ENCODE assay signal across 11 cellular contexts in genomic region chr17:81428121-81428515, GRCh38. TPM values are rescaled to one million over a fixed set of nuclear protein-coding genes. Genes with fewer than 3 reads are reported as not detected.
A peak's percentile ranks its signal among the peaks of the same experiment; 100 is the strongest.
DNase-seq lines count a peak whose midpoint lies in the region; ATAC-seq and TF ChIP-seq lines count a peak whose summit lies in the region.
"Had no signal": no experiment of that assay in that cellular context is flagged by ENCODE, and none has a peak within 500 bp of the region (broad histone marks: within the 10 kb centered on the region; RNA-seq: fewer than 3 reads in every experiment).

No MANE protein-coding gene starts in this region.

- H3K4me1 ChIP-seq in left lung: peaks cover 37 to 57% of the 10 kb centered on the region in 2 donors

- no peak overlapping the region for H3K4me3 ChIP-seq in left lung
- H3K4me3 ChIP-seq: right lobe of liver, suprapubic skin had no signal

- intact Hi-C loops in left lung (cut with DNase I): no loop called here

- no peaks in the 10 kb centered on the region for H3K9me3 ChIP-seq in left lung
- H3K9me3 ChIP-seq: right lobe of liver, suprapubic skin had no signal

- ATAC-seq in left lung (peak; percentile 3), GM19455 (IDR thresholded peaks at IDR 0.05; ENCODE audit: unreplicated experiment) (no peak), GM21723 (IDR thresholded peaks at IDR 0.05; ENCODE audit: unreplicated experiment) (no peak)

- DNase-seq in stimulated activated CD4-positive, alpha-beta T cell treated with anti-CD3 and anti-CD28 coated beads, Interleukin-15, amount 100 ng/mL, for 24 hours: peak; percentile 35
- DNase-seq in stimulated activated CD4-positive, alpha-beta T cell treated with anti-CD3 and anti-CD28 coated beads, Interleukin-2, amount 100 ng/mL, for 24 hours: no peak
- peak; percentile 45 for DNase-seq in UCSD-AML1 (lab: John Stamatoyannopoulos, UW; ENCODE audit: unreplicated experiment)
- DNase-seq in left lung: no peak
- no peak for DNase-seq in mesothelial cell of epicardium (ENCODE audit: low spot score in 2 of 2, unreplicated experiment in 2 of 2)
- DNase-seq in kidney tubule cell (ENCODE audit: low spot score): no peak
- DNase-seq: activated CD4-positive, alpha-beta T cell treated with anti-CD3 and anti-CD28 coated beads, Interleukin-2, amount 50 U/mL, for 4 hours had no signal

- H3K36me3 ChIP-seq in left lung: no peaks in the 10 kb centered on the region
- H3K36me3 ChIP-seq: right lobe of liver, suprapubic skin had no signal

- no peak overlapping the region for H3K4me3 Mint-ChIP-seq in mesothelial cell of epicardium

- no peaks in the 10 kb centered on the region for H3K9me3 Mint-ChIP-seq in mesothelial cell of epicardium

- peaks cover 0 to 43% of the 10 kb centered on the region in 2 donors for H3K27me3 ChIP-seq in left lung
- H3K27me3 ChIP-seq: right lobe of liver, suprapubic skin had no signal

- H3K27ac Mint-ChIP-seq in mesothelial cell of epicardium: no peak overlapping the region

- no peaks in the 10 kb centered on the region for H3K36me3 Mint-ChIP-seq in mesothelial cell of epicardium

- H3K4me1 Mint-ChIP-seq in mesothelial cell of epicardium: peaks cover 4% of the 10 kb centered on the region

- H3K27me3 Mint-ChIP-seq in mesothelial cell of epicardium (ENCODE audit: low read depth): no peaks in the 10 kb centered on the region

- H3K27ac ChIP-seq in left lung: peak overlapping the region in 1 of 2 donors; percentile 31
- H3K27ac ChIP-seq: right lobe of liver, suprapubic skin had no signal

- TF ChIP-seq CTCF in left lung (IDR thresholded peaks at IDR 0.05): no peak
- TF ChIP-seq CTCF in mesothelial cell of epicardium (IDR thresholded peaks at IDR 0.05; ENCODE audit: unreplicated experiment): no peak

RNA-seq across cellular contexts. Expression of gene BAHCC1, which starts 32.9 kb away (rescaled TPM):
- 10 to 100 TPM; 13.6 to 19.8 TPM for total RNA-seq in left lung
- 34.9 to 36.4 TPM (median 35.1 TPM) in 3 replicates for total RNA-seq in mesothelial cell of epicardium

Comparison
In these comparisons a context has a peak if more than half of its experiments do, and no peak if none do; other contexts are left out.
1. DNase-seq: peak in stimulated activated CD4-positive, alpha-beta T cell treated with anti-CD3 and anti-CD28 coated beads, Interleukin-15, amount 100 ng/mL, for 24 hours (single experiment) and UCSD-AML1 (single experiment); none in stimulated activated CD4-positive, alpha-beta T cell treated with anti-CD3 and anti-CD28 coated beads, Interleukin-2, amount 100 ng/mL, for 24 hours (0 of 2), left lung (0 of 2), mesothelial cell of epicardium (0 of 2) and kidney tubule cell (single experiment).